ENCODE assay signal across 5 cellular contexts in genomic region chr17:72806011-72806410, GRCh38.
"Had no signal": no experiment of that assay in that cellular context is flagged by ENCODE, and none has a peak within 500 bp of the region (broad histone marks: within the 10 kb centered on the region; RNA-seq: fewer than 3 reads in every experiment).

No MANE protein-coding gene starts in this region.

- H3K27ac Mint-ChIP-seq: GM23338, H9, IgD-negative memory B cell had no signal

- H3K4me1 Mint-ChIP-seq: GM23338, H9, IgD-negative memory B cell had no signal

- H3K4me3 Mint-ChIP-seq: GM23338, H9, IgD-negative memory B cell had no signal

- H3K27me3 Mint-ChIP-seq: IgD-negative memory B cell had no signal

- ATAC-seq: GM23338 had no signal

- DNase-seq: H9, HCEC 1CT, KBM-7 had no signal

- H3K4me3 ChIP-seq: GM23338 had no signal
